8 cellular contexts compared by ENCODE assay signal in genomic region chr2:3377612-3378432, GRCh38. TPM values are rescaled to one million over a fixed set of nuclear protein-coding genes. Genes with fewer than 3 reads are reported as not detected.
DNase-seq lines count a peak whose midpoint lies in the region; ATAC-seq, FAIRE-seq and TF ChIP-seq lines count a peak whose summit lies in the region.

TSS of gene EIPR1 (minus strand) at chr2:3377818. CDS start at chr2:3377689, 129 bp downstream.

- no peaks in the 10 kb centered on the region for H3K36me3 Mint-ChIP-seq in natural killer cell treated with Interleukin-12 subunit alpha and Interleukin-12 subunit beta and Interleukin-15 and Interleukin-18, amount 100 ng/mL, for 72 hours

- H3K27me3 ChIP-seq in Loucy (ENCODE audit: insufficient read depth, low read length, poor library complexity, severe bottlenecking), result no peaks in the 10 kb centered on the region

- H3K27ac Mint-ChIP-seq in natural killer cell treated with Interleukin-12 subunit alpha and Interleukin-12 subunit beta and Interleukin-15 and Interleukin-18, amount 100 ng/mL, for 72 hours, result peak within 1 kb of the TSS; percentile 97 to 98

- DNase-seq in EL (peak; percentile 98), H54 (ENCODE audit: insufficient read length, low spot score) (peak; percentile 96), fibroblast of peridontal ligament (ENCODE audit: extremely low read depth) (peak; percentile 98)
- peak; percentile 93 for DNase-seq in activated T-helper 9 cell treated with anti-CD3 and anti-CD28 coated beads, Interleukin-2, amount 50 U/mL, for 16 hours (ENCODE audit: low read depth)
- peak; percentile 98 for DNase-seq in natural killer cell treated with Interleukin-12 subunit alpha and Interleukin-12 subunit beta and Interleukin-15 and Interleukin-18, amount 100 ng/mL, for 72 hours (ENCODE audit: low spot score)
- peak; percentile 96 for DNase-seq in stimulated activated naive CD8-positive, alpha-beta T cell treated with anti-CD3 and anti-CD28 coated beads, Interleukin-15, Interleukin-2, amounts not matched to agents 100 U/mL and 50 U/mL, for 24 hours

- no peaks in the 10 kb centered on the region for H3K27me3 Mint-ChIP-seq in natural killer cell treated with Interleukin-12 subunit alpha and Interleukin-12 subunit beta and Interleukin-15 and Interleukin-18, amount 100 ng/mL, for 72 hours

- H4K20me1 ChIP-seq in Loucy (ENCODE audit: insufficient read depth, low read length, poor library complexity, severe bottlenecking), result no peaks in the 10 kb centered on the region

- H3F3A ChIP-seq in Loucy (ENCODE audit: low read depth), result no peaks in the 10 kb centered on the region

- peaks cover 49% of the 10 kb centered on the region for H3K79me2 ChIP-seq in Loucy (ENCODE audit: insufficient read depth, low read length)

- peaks cover 28 to 32% of the 10 kb centered on the region in 2 donors for H3K4me1 Mint-ChIP-seq in natural killer cell treated with Interleukin-12 subunit alpha and Interleukin-12 subunit beta and Interleukin-15 and Interleukin-18, amount 100 ng/mL, for 72 hours (ENCODE audit: low read depth in 2 of 2)

- peak within 1 kb of the TSS; percentile 74 for H2AFZ ChIP-seq in Loucy (ENCODE audit: low read length)

- no peaks in the 10 kb centered on the region for H3K36me3 ChIP-seq in Loucy (ENCODE audit: insufficient read depth, low read length)

- H3K9ac ChIP-seq in Loucy (ENCODE audit: low read depth, low read length, poor library complexity, severe bottlenecking), result peak within 1 kb of the TSS; percentile 83

- no peaks in the 10 kb centered on the region for H3K9me3 Mint-ChIP-seq in natural killer cell treated with Interleukin-12 subunit alpha and Interleukin-12 subunit beta and Interleukin-15 and Interleukin-18, amount 100 ng/mL, for 72 hours

- no peaks in the 10 kb centered on the region for H3K9me2 ChIP-seq in Loucy (replicated peaks; ENCODE audit: low read depth, low read length)

- peak within 1 kb of the TSS; percentile 83 for H3K4me3 ChIP-seq in Loucy (ENCODE audit: low read length, poor library complexity, severe bottlenecking)

- peak; percentile 92 to 94 for ATAC-seq in natural killer cell treated with Interleukin-12 subunit alpha and Interleukin-12 subunit beta and Interleukin-15 and Interleukin-18, amount 100 ng/mL, for 72 hours
- ATAC-seq in stimulated activated naive CD8-positive, alpha-beta T cell treated with anti-CD3 and anti-CD28 coated beads, Interleukin-15, Interleukin-2, amounts not matched to agents 100 U/mL and 50 U/mL, for 24 hours, result peak; percentile 86

- peak within 1 kb of the TSS; percentile 89 for H3K4me3 Mint-ChIP-seq in natural killer cell treated with Interleukin-12 subunit alpha and Interleukin-12 subunit beta and Interleukin-15 and Interleukin-18, amount 100 ng/mL, for 72 hours

- TF ChIP-seq POLR2A in H54 (IDR thresholded peaks at IDR 0.05; ENCODE audit: low read depth, low read length) (peak; percentile 72), Raji (IDR thresholded peaks at IDR 0.05; ENCODE audit: insufficient read depth, low read depth, low read length) (peak; percentile 91)

- FAIRE-seq in H54 (lab: Jason Lieb, UNC), result peak; percentile 87

- no peaks in the 10 kb centered on the region for H3K9me3 ChIP-seq in Loucy (ENCODE audit: insufficient read depth, low read depth, low read length)

- H3K4me1 ChIP-seq in Loucy (ENCODE audit: insufficient read depth, low read length, poor library complexity, severe bottlenecking), result peaks cover 25% of the 10 kb centered on the region

- no peak for TF ChIP-seq CTCF in Loucy (conservative IDR thresholded peaks at IDR 0.05; ENCODE audit: low read length)

- peak within 1 kb of the TSS; percentile 98 for H3K4me2 ChIP-seq in Loucy (ENCODE audit: low read depth, low read length, poor library complexity, severe bottlenecking)

RNA-seq across cellular contexts. Expression of gene EIPR1, which starts in this region (rescaled TPM):
- total RNA-seq in natural killer cell treated with Interleukin-12 subunit alpha and Interleukin-12 subunit beta and Interleukin-15 and Interleukin-18, amount 100 ng/mL, for 72 hours, result 10 to 100 TPM; 46.9 to 61.8 TPM

Comparison
In these comparisons a context has a peak if more than half of its experiments do, and no peak if none do; other contexts are left out.
1. Peak in every context shown above with its lines: DNase-seq, ATAC-seq and H3K4me3 ChIP-seq.